ENCODE assay signal across 14 cellular contexts in genomic region chr13:76894401-76895110, GRCh38. TPM values are rescaled to one million over a fixed set of nuclear protein-coding genes. Genes with fewer than 3 reads are reported as not detected.
DNase-seq lines count a peak whose midpoint lies in the region; ATAC-seq and TF ChIP-seq lines count a peak whose summit lies in the region.
"Had no signal": no experiment of that assay in that cellular context is flagged by ENCODE, and none has a peak within 500 bp of the region (broad histone marks: within the 10 kb centered on the region; RNA-seq: fewer than 3 reads in every experiment).

No MANE protein-coding gene starts in this region.

- H3K4me3 ChIP-seq in breast epithelium (no peak overlapping the region), trophoblast cell (ENCODE audit: low read depth, low read length) (no peak overlapping the region)
- H3K4me3 ChIP-seq: cardiac muscle cell had no signal

- no peaks in the 10 kb centered on the region for H3K36me3 ChIP-seq in breast epithelium
- H3K36me3 ChIP-seq in trophoblast cell (ENCODE audit: control insufficient read depth in 1 of 2, insufficient read depth in 2 of 2, low read length in 2 of 2), result no peaks in the 10 kb centered on the region
- H3K36me3 ChIP-seq: cardiac muscle cell had no signal

- no peak overlapping the region for H3K27ac Mint-ChIP-seq in MCF 10A (ENCODE audit: low read depth, unreplicated experiment)
- no peak overlapping the region for H3K27ac Mint-ChIP-seq in activated CD8-positive, alpha-beta memory T cell treated with anti-CD3 and anti-CD28 coated beads, Interleukin-2, amount 10 ng/mL, durations not matched to agents 7 days and 5 days
- H3K27ac Mint-ChIP-seq: activated T-helper 1 cell treated with anti-CD3 and anti-CD28 coated beads, Interleukin-12 subunit alpha, Interleukin-12 subunit beta, Interleukin-2, Interleukin-4 antibody, amounts not matched to agents 30 ng/mL and 10 ng/mL and 1 ng/mL, durations not matched to agents 14 hours and 24 hours and 36 hours; naive B cell had no signal

- H2BK12ac ChIP-seq in trophoblast cell (ENCODE audit: low read length), result no peak overlapping the region

- H3K9me3 ChIP-seq in breast epithelium, result peaks cover 7 to 9% of the 10 kb centered on the region in 2 donors
- peaks cover 3% of the 10 kb centered on the region for H3K9me3 ChIP-seq in trophoblast cell (ENCODE audit: insufficient read depth, low read depth, low read length)

- ATAC-seq in GM21786 (IDR thresholded peaks at IDR 0.05; ENCODE audit: unreplicated experiment), result peak; percentile 65
- no peak for ATAC-seq in activated CD8-positive, alpha-beta memory T cell treated with anti-CD3 and anti-CD28 coated beads, Interleukin-2, amount 10 ng/mL, durations not matched to agents 7 days and 5 days
- no peak for ATAC-seq in HG02981 (IDR thresholded peaks at IDR 0.05; ENCODE audit: unreplicated experiment)

- no peak overlapping the region for H3K27ac ChIP-seq in breast epithelium
- no peak overlapping the region for H3K27ac ChIP-seq in trophoblast cell (ENCODE audit: low read depth, low read length)
- H3K27ac ChIP-seq: cardiac muscle cell, HL-60 had no signal

- DNase-seq in MCF 10A (ENCODE audit: unreplicated experiment) (peak; percentile 24), breast epithelium (ENCODE audit: low spot score in 2 of 2) (no peak), HT-29 (ENCODE audit: low spot score) (peak; percentile 23), trophoblast cell (peak; percentile 34 to 73), dedifferentiated amniotic fluid mesenchymal stem cell (ENCODE audit: extremely low spot score) (no peak)
- no peak for DNase-seq in activated CD8-positive, alpha-beta memory T cell treated with anti-CD3 and anti-CD28 coated beads, Interleukin-2, amount 10 ng/mL, durations not matched to agents 7 days and 5 days
- DNase-seq: naive B cell, NCI-H1417 had no signal

- no peak overlapping the region for H2BK5ac ChIP-seq in trophoblast cell (ENCODE audit: low read depth, low read length, poor library complexity)

- peaks cover 2% of the 10 kb centered on the region for H3K79me1 ChIP-seq in trophoblast cell (ENCODE audit: low read length)

- no peak overlapping the region for H3K23ac ChIP-seq in trophoblast cell (ENCODE audit: low read length)

- TF ChIP-seq POLR2A in breast epithelium (IDR thresholded peaks at IDR 0.05), result no peak

- no peak overlapping the region for H3K14ac ChIP-seq in trophoblast cell (ENCODE audit: low read length)

- H3K9me3 Mint-ChIP-seq in MCF 10A (ENCODE audit: unreplicated experiment), result peaks cover 10% of the 10 kb centered on the region
- H3K9me3 Mint-ChIP-seq in activated CD8-positive, alpha-beta memory T cell treated with anti-CD3 and anti-CD28 coated beads, Interleukin-2, amount 10 ng/mL, durations not matched to agents 7 days and 5 days (ENCODE audit: low read depth), result peaks cover 7% of the 10 kb centered on the region

- peaks cover 14% of the 10 kb centered on the region for H3K4me1 Mint-ChIP-seq in MCF 10A (ENCODE audit: insufficient read depth, unreplicated experiment)
- H3K4me1 Mint-ChIP-seq in activated CD8-positive, alpha-beta memory T cell treated with anti-CD3 and anti-CD28 coated beads, Interleukin-2, amount 10 ng/mL, durations not matched to agents 7 days and 5 days, result peaks cover 12% of the 10 kb centered on the region
- H3K4me1 Mint-ChIP-seq: naive B cell had no signal

- no peaks in the 10 kb centered on the region for H3K27me3 ChIP-seq in breast epithelium
- no peaks in the 10 kb centered on the region for H3K27me3 ChIP-seq in trophoblast cell (ENCODE audit: insufficient read depth, low read length)

- no peak overlapping the region for H3K4me3 Mint-ChIP-seq in MCF 10A (ENCODE audit: unreplicated experiment)
- no peak overlapping the region for H3K4me3 Mint-ChIP-seq in activated CD8-positive, alpha-beta memory T cell treated with anti-CD3 and anti-CD28 coated beads, Interleukin-2, amount 10 ng/mL, durations not matched to agents 7 days and 5 days
- H3K4me3 Mint-ChIP-seq: activated T-helper 1 cell treated with anti-CD3 and anti-CD28 coated beads, Interleukin-12 subunit alpha, Interleukin-12 subunit beta, Interleukin-2, Interleukin-4 antibody, amounts not matched to agents 30 ng/mL and 10 ng/mL and 1 ng/mL, durations not matched to agents 14 hours and 24 hours and 36 hours; naive B cell had no signal

- no peak overlapping the region for H3K4me2 ChIP-seq in trophoblast cell (ENCODE audit: low read length)

- no TSS peak for BruUV-seq in MCF 10A (replicated peaks; lab: Mats Ljungman, UMichigan)

- H2AFZ ChIP-seq in trophoblast cell (ENCODE audit: insufficient read depth, low read length, poor library complexity), result no peak overlapping the region

- CTCF ChIA-PET in MCF 10A (lab: Yijun Ruan, JAX), result interaction anchor here (0.6 to 5.1 kb wide), 10 partner anchors 9 to 1207 kb away, joined by 3 to 45 read pairs (median 6); partner anchors contain the start of gene KCTD12
- CTCF ChIA-PET in activated CD8-positive, alpha-beta memory T cell treated with anti-CD3 and anti-CD28 coated beads, Interleukin-2, amount 10 ng/mL, durations not matched to agents 7 days and 5 days (lab: Charles Lee), result interaction anchor here (1.2 to 1.9 kb wide), 3 partner anchors 9 to 15 kb away, joined by 3 to 6 read pairs (median 5); partner anchors contain the start of gene KCTD12

- H3K4me1 ChIP-seq in breast epithelium, result no peaks in the 10 kb centered on the region
- H3K4me1 ChIP-seq in trophoblast cell (ENCODE audit: control insufficient read depth in 1 of 2, insufficient read depth in 2 of 2, low read length in 2 of 2), result peaks cover 0 to 5% of the 10 kb centered on the region in 2 experiments

- H2AK5ac ChIP-seq in trophoblast cell (ENCODE audit: low read length), result no peak overlapping the region

- POLR2A ChIA-PET in MCF 10A (lab: Yijun Ruan, JAX), result interaction anchor here (0.5 to 2.3 kb wide), 5 partner anchors 9 to 615 kb away, joined by 3 to 17 read pairs (median 3); partner anchors contain the start of gene KCTD12

- no CpG with 5 or more reads among the region's 2 CpGs for WGBS in trophoblast cell (ENCODE audit: extremely low coverage, insufficient coverage, insufficient read length)

- H2BK120ac ChIP-seq in trophoblast cell (ENCODE audit: insufficient read depth, low read length, poor library complexity), result no peak overlapping the region

- no peak overlapping the region for H4K12ac ChIP-seq in trophoblast cell (ENCODE audit: low read depth, low read length)

- no peaks in the 10 kb centered on the region for H3K79me2 ChIP-seq in trophoblast cell (ENCODE audit: control insufficient read depth, insufficient read depth, low read length, poor library complexity)

- H3K4ac ChIP-seq in trophoblast cell (ENCODE audit: low read depth, low read length), result no peak overlapping the region

- TF ChIP-seq CTCF in MCF 10A (IDR thresholded peaks at IDR 0.05; ENCODE audit: unreplicated experiment), result no peak
- no peak for TF ChIP-seq CTCF in breast epithelium (IDR thresholded peaks at IDR 0.05)

- H3K27me3 Mint-ChIP-seq in MCF 10A (ENCODE audit: insufficient read depth, unreplicated experiment), result no peaks in the 10 kb centered on the region
- peaks cover 53% of the 10 kb centered on the region for H3K27me3 Mint-ChIP-seq in activated CD8-positive, alpha-beta memory T cell treated with anti-CD3 and anti-CD28 coated beads, Interleukin-2, amount 10 ng/mL, durations not matched to agents 7 days and 5 days

- intact Hi-C loops in MCF 10A (cut with micrococcal nuclease) (no loop called here), breast epithelium (cut with DNase I; ENCODE audit: low total_unique reads) (no loop called here)

- no peak overlapping the region for H4K8ac ChIP-seq in trophoblast cell (ENCODE audit: low read depth, low read length)

- H4K91ac ChIP-seq in trophoblast cell (ENCODE audit: low read depth, low read length), result no peak overlapping the region

- no peak overlapping the region for H3K18ac ChIP-seq in trophoblast cell (ENCODE audit: low read length)

- no peak overlapping the region for H3K9ac ChIP-seq in trophoblast cell (ENCODE audit: low read length)

- no peaks in the 10 kb centered on the region for H3K36me3 Mint-ChIP-seq in MCF 10A (ENCODE audit: insufficient read depth, unreplicated experiment)
- peaks cover 5% of the 10 kb centered on the region for H3K36me3 Mint-ChIP-seq in activated CD8-positive, alpha-beta memory T cell treated with anti-CD3 and anti-CD28 coated beads, Interleukin-2, amount 10 ng/mL, durations not matched to agents 7 days and 5 days

RNA-seq across cellular contexts. Expression of gene KCTD12, which starts 8.4 kb away (rescaled TPM):
- total RNA-seq in MCF 10A (2022) (15.6 and 15.8 TPM in 2 replicates), breast epithelium (100 to 1,000 TPM in 1 of 3 donors, 10 to 100 TPM in 2; 59.7 to 117 (median 65.9) TPM)
- total RNA-seq in HT-29 (2014; rRNA removed; shearing (Covaris generic)), result 6.4 and 7.4 TPM in 2 replicates
- polyA plus RNA-seq in trophoblast cell (2013), result 52.2 and 52.5 TPM in 2 replicates
- 1 to 10 TPM; 2.4 to 3.7 TPM for total RNA-seq in activated CD8-positive, alpha-beta memory T cell treated with anti-CD3 and anti-CD28 coated beads, Interleukin-2, amount 10 ng/mL, durations not matched to agents 7 days and 5 days

RNA-seq across cellular contexts. Expression of gene ACOD1, which starts 53.8 kb away (rescaled TPM):
- not detected in 2 replicates for total RNA-seq in MCF 10A (2022)
- not detected for total RNA-seq in breast epithelium
- not detected in 2 replicates for total RNA-seq in HT-29 (2014; rRNA removed; shearing (Covaris generic))
- not detected in 2 replicates for polyA plus RNA-seq in trophoblast cell (2013)
- not detected for total RNA-seq in activated CD8-positive, alpha-beta memory T cell treated with anti-CD3 and anti-CD28 coated beads, Interleukin-2, amount 10 ng/mL, durations not matched to agents 7 days and 5 days
- total RNA-seq: activated T-helper 1 cell treated with anti-CD3 and anti-CD28 coated beads, Interleukin-12 subunit alpha, Interleukin-12 subunit beta, Interleukin-2, Interleukin-4 antibody, amounts not matched to agents 30 ng/mL and 10 ng/mL and 1 ng/mL, durations not matched to agents 14 hours and 24 hours and 36 hours; cardiac muscle cell; fibroblast of lung had no signal
- polyA plus RNA-seq: cardiac muscle cell, fibroblast of lung had no signal

Comparison
In these comparisons a context has a peak if more than half of its experiments do, and no peak if none do; other contexts are left out.
1. DNase-seq: peak in MCF 10A (single experiment), HT-29 (single experiment) and trophoblast cell (2 of 2); none in breast epithelium (0 of 2), activated CD8-positive, alpha-beta memory T cell treated with anti-CD3 and anti-CD28 coated beads, Interleukin-2, amount 10 ng/mL, durations not matched to agents 7 days and 5 days (single experiment) and dedifferentiated amniotic fluid mesenchymal stem cell (single experiment).